1 cellular context compared by ENCODE assay signal in the genomic region with DNA sequence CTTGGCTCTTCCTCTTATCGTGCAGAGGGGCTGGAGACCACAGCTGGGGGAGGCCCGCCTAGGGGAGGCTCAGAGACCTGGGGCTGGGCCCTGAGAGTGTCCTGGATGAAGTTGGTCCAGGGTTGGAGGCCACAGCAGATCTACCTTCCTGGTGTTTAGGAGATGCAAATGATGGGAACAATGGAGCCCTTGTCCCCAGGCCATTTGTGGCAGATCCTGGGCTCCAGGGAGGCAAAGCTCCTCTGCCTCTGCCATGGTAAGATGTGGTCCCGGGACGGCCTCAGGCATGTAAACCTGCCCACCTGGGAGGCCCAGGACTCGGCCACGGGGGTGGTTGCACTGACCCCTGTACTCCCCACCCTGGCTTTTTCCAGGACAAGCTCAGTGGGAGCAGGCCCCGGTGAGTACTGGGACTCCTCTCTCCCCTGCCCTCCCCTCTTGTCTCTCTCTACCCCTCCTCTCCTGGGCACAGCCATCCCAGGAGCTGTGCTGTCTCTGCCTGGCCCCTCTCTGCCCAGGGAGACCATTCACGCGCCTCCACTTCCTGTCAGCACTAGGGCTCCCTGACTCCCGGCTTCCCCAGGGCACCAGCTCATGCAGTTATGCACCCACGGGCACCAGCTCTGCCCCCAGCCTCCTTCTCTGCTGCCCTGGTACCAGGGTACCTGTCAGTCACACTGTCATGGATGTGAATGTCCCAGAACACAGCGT.
TF ChIP-seq lines count a peak whose summit lies in the region.

No MANE protein-coding gene starts in this region.

TF ChIP-seq in GM12878, 131 proteins besides CTCF, POLR2A, EP300 and RAD21:
- TF ChIP-seq BACH1 (IDR thresholded peaks at IDR 0.05; ENCODE audit: borderline replicate concordance) (no peak), BRCA1 (IDR thresholded peaks at IDR 0.05; ENCODE audit: low read depth, low read length) (no peak), STAT3 (IDR thresholded peaks at IDR 0.05; ENCODE audit: low read depth, low read length) (no peak), CHD2 (IDR thresholded peaks at IDR 0.05; ENCODE audit: borderline replicate concordance, low read depth, low read length) (no peak), SP1 (IDR thresholded peaks at IDR 0.05; ENCODE audit: low read depth, low read length) (no peak), ZNF24 (IDR thresholded peaks at IDR 0.05) (no peak), CEBPB (IDR thresholded peaks at IDR 0.05; ENCODE audit: borderline replicate concordance in 1 of 2, low read depth in 2 of 2, low read length in 2 of 2) (no peak), KAT2A (conservative IDR thresholded peaks at IDR 0.05; ENCODE audit: control insufficient read depth, low read depth, low read length) (no peak), NR2F1 (conservative IDR thresholded peaks at IDR 0.05) (no peak), SREBF2 (IDR thresholded peaks at IDR 0.05; ENCODE audit: low read length) (no peak), FOXK2 (IDR thresholded peaks at IDR 0.05) (no peak), POLR2AphosphoS2 (IDR thresholded peaks at IDR 0.05; ENCODE audit: low read depth, low read length) (no peak), SREBF1 (IDR thresholded peaks at IDR 0.05; ENCODE audit: low read length) (no peak), GATAD2B (conservative IDR thresholded peaks at IDR 0.05; ENCODE audit: low read depth) (no peak), MYB (IDR thresholded peaks at IDR 0.05; ENCODE audit: borderline replicate concordance, low read depth, low read length) (no peak), STAT1 (conservative IDR thresholded peaks at IDR 0.05) (no peak)
- TF ChIP-seq, protein P1, sequence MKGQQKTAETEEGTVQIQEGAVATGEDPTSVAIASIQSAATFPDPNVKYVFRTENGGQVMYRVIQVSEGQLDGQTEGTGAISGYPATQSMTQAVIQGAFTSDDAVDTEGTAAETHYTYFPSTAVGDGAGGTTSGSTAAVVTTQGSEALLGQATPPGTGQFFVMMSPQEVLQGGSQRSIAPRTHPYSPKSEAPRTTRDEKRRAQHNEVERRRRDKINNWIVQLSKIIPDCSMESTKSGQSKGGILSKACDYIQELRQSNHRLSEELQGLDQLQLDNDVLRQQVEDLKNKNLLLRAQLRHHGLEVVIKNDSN (IDR thresholded peaks at IDR 0.05; ENCODE audit: borderline replicate concordance, extremely low read length, insufficient read depth, low read depth, low read length): no peak
- TF ChIP-seq, protein P2, sequence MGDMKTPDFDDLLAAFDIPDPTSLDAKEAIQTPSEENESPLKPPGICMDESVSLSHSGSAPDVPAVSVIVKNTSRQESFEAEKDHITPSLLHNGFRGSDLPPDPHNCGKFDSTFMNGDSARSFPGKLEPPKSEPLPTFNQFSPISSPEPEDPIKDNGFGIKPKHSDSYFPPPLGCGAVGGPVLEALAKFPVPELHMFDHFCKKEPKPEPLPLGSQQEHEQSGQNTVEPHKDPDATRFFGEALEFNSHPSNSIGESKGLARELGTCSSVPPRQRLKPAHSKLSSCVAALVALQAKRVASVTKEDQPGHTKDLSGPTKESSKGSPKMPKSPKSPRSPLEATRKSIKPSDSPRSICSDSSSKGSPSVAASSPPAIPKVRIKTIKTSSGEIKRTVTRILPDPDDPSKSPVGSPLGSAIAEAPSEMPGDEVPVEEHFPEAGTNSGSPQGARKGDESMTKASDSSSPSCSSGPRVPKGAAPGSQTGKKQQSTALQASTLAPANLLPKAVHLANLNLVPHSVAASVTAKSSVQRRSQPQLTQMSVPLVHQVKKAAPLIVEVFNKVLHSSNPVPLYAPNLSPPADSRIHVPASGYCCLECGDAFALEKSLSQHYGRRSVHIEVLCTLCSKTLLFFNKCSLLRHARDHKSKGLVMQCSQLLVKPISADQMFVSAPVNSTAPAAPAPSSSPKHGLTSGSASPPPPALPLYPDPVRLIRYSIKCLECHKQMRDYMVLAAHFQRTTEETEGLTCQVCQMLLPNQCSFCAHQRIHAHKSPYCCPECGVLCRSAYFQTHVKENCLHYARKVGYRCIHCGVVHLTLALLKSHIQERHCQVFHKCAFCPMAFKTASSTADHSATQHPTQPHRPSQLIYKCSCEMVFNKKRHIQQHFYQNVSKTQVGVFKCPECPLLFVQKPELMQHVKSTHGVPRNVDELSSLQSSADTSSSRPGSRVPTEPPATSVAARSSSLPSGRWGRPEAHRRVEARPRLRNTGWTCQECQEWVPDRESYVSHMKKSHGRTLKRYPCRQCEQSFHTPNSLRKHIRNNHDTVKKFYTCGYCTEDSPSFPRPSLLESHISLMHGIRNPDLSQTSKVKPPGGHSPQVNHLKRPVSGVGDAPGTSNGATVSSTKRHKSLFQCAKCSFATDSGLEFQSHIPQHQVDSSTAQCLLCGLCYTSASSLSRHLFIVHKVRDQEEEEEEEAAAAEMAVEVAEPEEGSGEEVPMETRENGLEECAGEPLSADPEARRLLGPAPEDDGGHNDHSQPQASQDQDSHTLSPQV (IDR thresholded peaks at IDR 0.05): no peak
TF ChIP-seq in GM12878: peak in this region for 0.
